ENCODE assay signal across 15 cellular contexts in the genomic region with DNA sequence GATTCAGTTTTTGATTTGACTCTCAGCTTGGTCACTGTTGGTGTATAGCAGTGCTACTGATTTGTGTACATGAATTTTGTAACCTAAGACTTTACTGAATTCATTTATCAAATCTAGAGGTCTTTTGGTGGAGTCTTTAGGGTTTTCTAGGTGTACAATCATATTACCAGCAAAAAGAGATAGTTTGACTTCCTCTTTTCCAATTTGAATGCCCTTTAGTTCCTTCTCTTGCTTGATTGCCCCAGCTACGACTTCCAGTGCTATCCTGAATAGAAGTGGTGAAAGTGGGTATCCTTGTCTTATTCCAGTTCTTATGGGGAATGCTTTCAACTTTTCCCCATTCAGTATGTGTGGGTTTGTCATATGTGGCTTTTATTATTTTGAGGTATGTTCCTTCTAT.
"Had no signal": no experiment of that assay in that cellular context is flagged by ENCODE, and none has a peak within 500 bp of the region (broad histone marks: within the 10 kb centered on the region; RNA-seq: fewer than 3 reads in every experiment).

No MANE protein-coding gene starts in this region.

- FAIRE-seq: endothelial cell of umbilical vein, TTC549 had no signal

- H3K27ac ChIP-seq: brain microvascular endothelial cell, esophagus squamous epithelium, thyroid gland had no signal

- H3K27me3 ChIP-seq: brain microvascular endothelial cell, thyroid gland had no signal

- DNase-seq: activated naive CD4-positive, alpha-beta T cell treated with Interleukin-2 at 50 U/mL for 16 hours; activated T-cell treated with anti-CD3 and anti-CD28 coated beads for 4 hours; anterior cingulate cortex; brain microvascular endothelial cell; effector CD8-positive, alpha-beta T cell; esophagus squamous epithelium; glutamatergic neuron; kidney glomerular epithelial cell; T-helper 2 cell; thyroid gland had no signal

- H3K4me3 ChIP-seq: esophagus squamous epithelium, thyroid gland had no signal

- ATAC-seq: activated CD4-positive, CD25-positive, alpha-beta regulatory T cell treated with anti-CD3 and anti-CD28 coated beads, Interleukin-2, amount 50 U/mL, for 24 hours; activated T-helper 17 cell treated with anti-CD3 and anti-CD28 coated beads, Interleukin-2, amount 50 U/mL, for 72 hours; sciatic nerve had no signal

- H3K4me1 ChIP-seq: esophagus squamous epithelium, thyroid gland had no signal

- H3K36me3 ChIP-seq: brain microvascular endothelial cell, esophagus squamous epithelium, thyroid gland had no signal
